24 cellular contexts compared by ENCODE assay signal in the genomic region with DNA sequence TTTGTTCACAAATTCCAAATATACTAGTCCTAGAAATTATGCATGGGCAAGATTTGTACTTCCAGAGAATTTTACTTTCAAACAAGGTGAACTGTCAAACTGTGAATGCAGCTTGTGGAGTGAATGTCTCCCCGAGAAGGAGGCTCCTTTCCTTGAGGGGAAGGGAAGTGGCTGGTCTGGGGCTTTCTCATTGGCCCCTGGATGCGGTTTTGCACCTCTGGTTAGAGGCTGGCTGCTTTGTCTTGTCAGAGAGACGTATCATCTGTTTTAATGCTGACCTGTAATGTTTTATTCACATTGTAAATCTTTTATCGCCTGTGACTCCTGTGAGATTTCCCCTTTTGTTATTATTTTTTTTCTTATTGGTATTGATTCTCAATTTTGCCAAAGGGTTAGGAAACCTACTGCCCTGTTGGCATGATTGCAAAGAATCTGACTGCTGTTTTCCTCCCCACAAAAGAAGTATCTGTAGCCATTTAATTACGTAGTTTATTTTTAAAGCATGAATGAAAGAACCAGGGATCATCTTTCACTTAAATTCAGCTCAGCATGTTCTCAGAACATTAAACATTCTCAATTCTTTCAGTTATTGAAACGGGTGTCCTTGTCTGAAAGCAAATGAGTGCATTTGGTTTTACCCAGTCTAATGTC.
A peak's percentile ranks its signal among the peaks of the same experiment; 100 is the strongest.
DNase-seq lines count a peak whose midpoint lies in the region; ATAC-seq and TF ChIP-seq lines count a peak whose summit lies in the region.
"Had no signal": no experiment of that assay in that cellular context is flagged by ENCODE, and none has a peak within 500 bp of the region (broad histone marks: within the 10 kb centered on the region; RNA-seq: fewer than 3 reads in every experiment).

No MANE protein-coding gene starts in this region.

- no peak overlapping the region for H3K27ac Mint-ChIP-seq in activated CD8-positive, alpha-beta memory T cell treated with anti-CD3 and anti-CD28 coated beads, Interleukin-2, amount 10 ng/mL, durations not matched to agents 7 days and 5 days
- H3K27ac Mint-ChIP-seq in CD4-positive, alpha-beta memory T cell = no peak overlapping the region
- H3K27ac Mint-ChIP-seq: naive B cell; stimulated activated naive B cell treated with anti-CD40 and anti-IgM and Interleukin-4, amounts not matched to agents 10 μg/mL and 1 μg/mL and 100 μg/mL, for 72 hours had no signal

- no peak overlapping the region for H3K4me3 ChIP-seq in CD4-positive, alpha-beta memory T cell (ENCODE audit: low read length in 2 of 2)
- H3K4me3 ChIP-seq in heart left ventricle = no peak overlapping the region
- H3K4me3 ChIP-seq: BLaER1, esophagus squamous epithelium, smooth muscle cell, testis had no signal

- no peak overlapping the region for H3K4me3 Mint-ChIP-seq in activated CD8-positive, alpha-beta memory T cell treated with anti-CD3 and anti-CD28 coated beads, Interleukin-2, amount 10 ng/mL, durations not matched to agents 7 days and 5 days
- no peak overlapping the region for H3K4me3 Mint-ChIP-seq in CD4-positive, alpha-beta memory T cell
- H3K4me3 Mint-ChIP-seq: naive B cell; stimulated activated naive B cell treated with anti-CD40 and anti-IgM and Interleukin-4, amounts not matched to agents 10 μg/mL and 1 μg/mL and 100 μg/mL, for 72 hours had no signal

- intact Hi-C loops in CD4-positive, alpha-beta memory T cell (cut with micrococcal nuclease) = no loop called here
- intact Hi-C loops in heart left ventricle (cut with DNase I) = no loop called here

- no peaks in the 10 kb centered on the region for H3K9me3 ChIP-seq in CD4-positive, alpha-beta memory T cell (ENCODE audit: control insufficient read depth in 1 of 2, low read length in 2 of 2)
- peaks cover 0 to 10% (median 4%) of the 10 kb centered on the region in 12 donors for H3K9me3 ChIP-seq in heart left ventricle
- H3K9me3 ChIP-seq: testis had no signal

- H3K36me3 ChIP-seq in CD4-positive, alpha-beta memory T cell (ENCODE audit: insufficient read depth, low read length) = no peaks in the 10 kb centered on the region
- H3K36me3 ChIP-seq in heart left ventricle = no peaks in the 10 kb centered on the region
- H3K36me3 ChIP-seq: BLaER1, esophagus squamous epithelium had no signal

- H3K36me3 Mint-ChIP-seq in activated CD8-positive, alpha-beta memory T cell treated with anti-CD3 and anti-CD28 coated beads, Interleukin-2, amount 10 ng/mL, durations not matched to agents 7 days and 5 days = peaks cover 1% of the 10 kb centered on the region
- peaks cover 4 to 10% of the 10 kb centered on the region in 2 donors for H3K36me3 Mint-ChIP-seq in CD4-positive, alpha-beta memory T cell

- POLR2A ChIA-PET in CD4-positive, alpha-beta memory T cell (lab: Charles Lee; ENCODE audit: partially characterized antibody) = no interaction called here

- peaks cover 44% of the 10 kb centered on the region for H3K27me3 Mint-ChIP-seq in activated CD8-positive, alpha-beta memory T cell treated with anti-CD3 and anti-CD28 coated beads, Interleukin-2, amount 10 ng/mL, durations not matched to agents 7 days and 5 days
- peaks cover 17 to 25% of the 10 kb centered on the region in 2 donors for H3K27me3 Mint-ChIP-seq in CD4-positive, alpha-beta memory T cell

- CTCF ChIA-PET in activated CD8-positive, alpha-beta memory T cell treated with anti-CD3 and anti-CD28 coated beads, Interleukin-2, amount 10 ng/mL, durations not matched to agents 7 days and 5 days (lab: Charles Lee) = interaction anchor here (1.7 kb wide), 1 partner anchor 20 kb away, joined by 6 read pairs; no protein-coding TSS in a partner anchor
- CTCF ChIA-PET in CD4-positive, alpha-beta memory T cell (lab: Charles Lee; ENCODE audit: partially characterized antibody) = no interaction called here

- no peaks in the 10 kb centered on the region for H3K27me3 ChIP-seq in CD4-positive, alpha-beta memory T cell (ENCODE audit: insufficient read depth, low read length)
- peaks cover 0 to 53% (median 7%) of the 10 kb centered on the region in 9 donors for H3K27me3 ChIP-seq in heart left ventricle
- H3K27me3 ChIP-seq: BLaER1, testis had no signal

- TF ChIP-seq CTCF in heart left ventricle (IDR thresholded peaks at IDR 0.05) = no peak

- TF ChIP-seq POLR2A in heart left ventricle (IDR thresholded peaks at IDR 0.05) = no peak

- DNase-seq in activated CD8-positive, alpha-beta memory T cell treated with anti-CD3 and anti-CD28 coated beads, Interleukin-2, amount 10 ng/mL, durations not matched to agents 7 days and 5 days = peak; percentile 61
- DNase-seq in activated CD8-positive, alpha-beta memory T cell treated with anti-CD3 and anti-CD28 coated beads, Interleukin-2, amount 50 U/mL, for 4 hours = no peak
- DNase-seq in NCI-H2081 (lab: John Stamatoyannopoulos, UW) (peak; percentile 34 to 80), NCI-H748 treated with DMSO at 0.1 percent for 48 hours (lab: John Stamatoyannopoulos, UW) (peak; percentile 47), heart left ventricle (no peak), GM03348 (ENCODE audit: low spot score) (no peak)
- no peak for DNase-seq in CD4-positive, alpha-beta memory T cell
- DNase-seq in stimulated activated CD4-positive, alpha-beta T cell treated with anti-CD3 and anti-CD28 coated beads, Interleukin-4, amount 100 ng/mL, for 4 hours = no peak
- DNase-seq: ACHN; activated CD4-positive, alpha-beta T cell treated with anti-CD3 and anti-CD28 coated beads for 4 hours; activated naive CD4-positive, alpha-beta T cell treated with anti-CD3 and anti-CD28 coated beads, Interleukin-2, amount 50 U/mL, for 16 hours; amygdala; esophagus squamous epithelium; hippocampal formation; naive B cell; NCI-H1694; NCI-H524 treated with DMSO at 0.1 percent for 48 hours; occipital lobe; stimulated activated naive B cell treated with anti-CD40 and anti-IgM and Interleukin-4, amounts not matched to agents 10 μg/mL and 1 μg/mL and 100 μg/mL, for 72 hours; testis had no signal

- peak; percentile 71 for ATAC-seq in activated CD8-positive, alpha-beta memory T cell treated with anti-CD3 and anti-CD28 coated beads, Interleukin-2, amount 10 ng/mL, durations not matched to agents 7 days and 5 days
- no peak for ATAC-seq in heart left ventricle
- ATAC-seq: HCT116; left lobe of liver; stimulated activated naive B cell treated with anti-CD40 and anti-IgM and Interleukin-4, amounts not matched to agents 10 μg/mL and 1 μg/mL and 100 μg/mL, for 72 hours had no signal

- peaks cover 9% of the 10 kb centered on the region for H3K4me1 Mint-ChIP-seq in activated CD8-positive, alpha-beta memory T cell treated with anti-CD3 and anti-CD28 coated beads, Interleukin-2, amount 10 ng/mL, durations not matched to agents 7 days and 5 days
- H3K4me1 Mint-ChIP-seq in CD4-positive, alpha-beta memory T cell = no peaks in the 10 kb centered on the region
- H3K4me1 Mint-ChIP-seq: naive B cell; stimulated activated naive B cell treated with anti-CD40 and anti-IgM and Interleukin-4, amounts not matched to agents 10 μg/mL and 1 μg/mL and 100 μg/mL, for 72 hours had no signal

- H3K4me1 ChIP-seq in CD4-positive, alpha-beta memory T cell (ENCODE audit: insufficient read depth, low read length) = no peaks in the 10 kb centered on the region
- H3K4me1 ChIP-seq in heart left ventricle = no peaks in the 10 kb centered on the region
- H3K4me1 ChIP-seq: BLaER1, esophagus squamous epithelium, testis had no signal

- 67 to 71% (median 68%) methylated on average over 6 of the region's 6 CpGs for WGBS in heart left ventricle, 4 donors

- H3K27ac ChIP-seq in CD4-positive, alpha-beta memory T cell (ENCODE audit: low read depth, low read length) = no peak overlapping the region
- no peak overlapping the region for H3K27ac ChIP-seq in heart left ventricle
- H3K27ac ChIP-seq: BLaER1, esophagus squamous epithelium, testis had no signal

- no peaks in the 10 kb centered on the region for H3K9me3 Mint-ChIP-seq in activated CD8-positive, alpha-beta memory T cell treated with anti-CD3 and anti-CD28 coated beads, Interleukin-2, amount 10 ng/mL, durations not matched to agents 7 days and 5 days (ENCODE audit: low read depth)
- H3K9me3 Mint-ChIP-seq in CD4-positive, alpha-beta memory T cell = peaks cover 2 to 16% (median 11%) of the 10 kb centered on the region in 8 donors

Comparison
In these comparisons a context has a peak if more than half of its experiments do, and no peak if none do; other contexts are left out.
1. DNase-seq: peak in activated CD8-positive, alpha-beta memory T cell treated with anti-CD3 and anti-CD28 coated beads, Interleukin-2, amount 10 ng/mL, durations not matched to agents 7 days and 5 days (single experiment), NCI-H2081 (2 of 2) and NCI-H748 treated with DMSO at 0.1 percent for 48 hours (single experiment); none in activated CD8-positive, alpha-beta memory T cell treated with anti-CD3 and anti-CD28 coated beads, Interleukin-2, amount 50 U/mL, for 4 hours (single experiment), CD4-positive, alpha-beta memory T cell (0 of 5), stimulated activated CD4-positive, alpha-beta T cell treated with anti-CD3 and anti-CD28 coated beads, Interleukin-4, amount 100 ng/mL, for 4 hours (0 of 2), heart left ventricle (0 of 5) and GM03348 (single experiment).